In the genomic region with DNA sequence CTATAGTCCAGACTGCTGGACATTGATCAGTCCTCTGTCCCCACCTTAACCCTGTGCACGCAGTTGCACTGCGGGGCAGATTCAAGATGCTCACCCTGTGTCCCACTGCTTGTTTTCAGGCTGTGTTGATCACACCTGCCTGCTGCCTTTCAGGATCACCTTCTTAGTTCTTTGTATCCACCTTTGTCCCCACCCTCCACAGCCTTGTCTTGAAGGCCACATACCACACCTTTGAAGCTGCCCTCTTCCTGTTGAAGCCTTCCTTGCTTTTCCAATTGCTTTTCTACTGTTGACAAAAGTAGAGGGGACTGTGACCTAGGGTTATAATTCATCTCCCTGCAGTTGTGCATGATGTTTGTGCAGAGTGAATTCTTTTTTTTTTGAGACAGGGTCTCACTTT, we compare ENCODE assay signal across 30 cellular contexts.
"Had no signal": no experiment of that assay in that cellular context is flagged by ENCODE, and none has a peak within 500 bp of the region (broad histone marks: within the 10 kb centered on the region; RNA-seq: fewer than 3 reads in every experiment).

No MANE protein-coding gene starts in this region.

- H3K36me3 Mint-ChIP-seq: activated CD4-positive, alpha-beta memory T cell treated with anti-CD3 and anti-CD28 coated beads for 36 hours; naive B cell had no signal

- ATAC-seq: activated naive CD8-positive, alpha-beta T cell treated with anti-CD3 and anti-CD28 coated beads, Interleukin-2, amount 50 U/mL, for 24 hours; activated T-helper 17 cell treated with anti-CD3 and anti-CD28 coated beads, Interleukin-2, amount 50 U/mL, for 72 hours; left lung; lower lobe of right lung; stimulated activated naive B cell treated with anti-CD40 and anti-IgM and Interleukin-4, amounts not matched to agents 10 μg/mL and 1 μg/mL and 100 μg/mL, for 72 hours had no signal

- H3K4me1 ChIP-seq: lower lobe of right lung had no signal

- H3K4me3 Mint-ChIP-seq: activated CD4-positive, alpha-beta memory T cell treated with anti-CD3 and anti-CD28 coated beads for 36 hours; activated CD4-positive, alpha-beta T cell treated with anti-CD3 and anti-CD28 coated beads, Interleukin-2, amount 10 ng/mL, durations not matched to agents 24 days and 14 days; activated naive CD8-positive, alpha-beta T cell treated with anti-CD3 and anti-CD28 coated beads, Interleukin-2, amount 50 U/mL, for 24 hours; activated T-helper 17 cell treated with anti-CD3 and anti-CD28 coated beads, Interleukin-2, amount 50 U/mL, for 72 hours; naive B cell; stimulated activated naive B cell treated with anti-CD40 and anti-IgM and Interleukin-4, amounts not matched to agents 10 μg/mL and 1 μg/mL and 100 μg/mL, for 72 hours had no signal

- DNase-seq: activated CD4-positive, alpha-beta memory T cell treated with anti-CD3 and anti-CD28 coated beads for 36 hours; activated CD4-positive, alpha-beta T cell treated with anti-CD3 and anti-CD28 coated beads, Interleukin-2, amount 10 ng/mL, durations not matched to agents 24 days and 14 days; activated CD4-positive, CD25-positive, alpha-beta regulatory T cell treated with anti-CD3 and anti-CD28 coated beads, Interleukin-2, amount 50 U/mL, for 72 hours; activated CD8-positive, alpha-beta memory T cell treated with anti-CD3 and anti-CD28 coated beads, Interleukin-2, amount 50 U/mL, for 4 hours; activated gamma-delta T cell treated with Interleukin-2 at 50 U/mL for 16 hours; activated naive CD4-positive, alpha-beta T cell treated with anti-CD3 and anti-CD28 coated beads, Interleukin-2, amount 50 U/mL, for 16 hours; activated naive CD8-positive, alpha-beta T cell treated with anti-CD3 and anti-CD28 coated beads, Interleukin-2, amount 50 U/mL, for 24 hours; activated T-cell treated with anti-CD3 and anti-CD28 coated beads, Interleukin-2, amount 50 U/mL, for 1 hour; effector CD8-positive, alpha-beta T cell; esophagus squamous epithelium; foreskin melanocyte; heart right ventricle; kidney glomerular epithelial cell; left lung; lower lobe of right lung; mesendoderm; naive B cell; ovary; sigmoid colon; stimulated activated CD4-positive, alpha-beta T cell treated with anti-CD3 and anti-CD28 coated beads, Interleukin-15, amount 100 ng/mL, for 24 hours; stimulated activated CD4-positive, alpha-beta T cell treated with anti-CD3 and anti-CD28 coated beads, Interleukin-2, amount 100 ng/mL, for 24 hours; stimulated activated naive B cell treated with anti-CD40 and anti-IgM and Interleukin-4, amounts not matched to agents 10 μg/mL and 1 μg/mL and 100 μg/mL, for 72 hours; T1000; tibial artery; WERI-Rb-1 had no signal

- H3K9me3 Mint-ChIP-seq: activated CD4-positive, alpha-beta memory T cell treated with anti-CD3 and anti-CD28 coated beads for 36 hours; activated CD4-positive, alpha-beta T cell treated with anti-CD3 and anti-CD28 coated beads, Interleukin-2, amount 10 ng/mL, durations not matched to agents 24 days and 14 days; activated naive CD8-positive, alpha-beta T cell treated with anti-CD3 and anti-CD28 coated beads, Interleukin-2, amount 50 U/mL, for 24 hours; activated T-helper 17 cell treated with anti-CD3 and anti-CD28 coated beads, Interleukin-2, amount 50 U/mL, for 72 hours had no signal

- H3K36me3 ChIP-seq: esophagus squamous epithelium, heart right ventricle, left lung, lower lobe of right lung, ovary, sigmoid colon, suprapubic skin, tibial artery had no signal

- H3K9me3 ChIP-seq: esophagus squamous epithelium, heart right ventricle, left lung, lower lobe of right lung, ovary, sigmoid colon, suprapubic skin, tibial artery had no signal

- H3K27ac ChIP-seq: epithelial cell of prostate, esophagus squamous epithelium, heart right ventricle, left lung, lower lobe of right lung, ovary, sigmoid colon, suprapubic skin, tibial artery, WERI-Rb-1 had no signal

- H3K27me3 ChIP-seq: esophagus squamous epithelium, heart right ventricle, left lung, ovary, sigmoid colon, suprapubic skin, tibial artery had no signal

- H3K27ac Mint-ChIP-seq: activated CD4-positive, alpha-beta memory T cell treated with anti-CD3 and anti-CD28 coated beads for 36 hours; activated CD4-positive, alpha-beta T cell treated with anti-CD3 and anti-CD28 coated beads, Interleukin-2, amount 10 ng/mL, durations not matched to agents 24 days and 14 days; activated naive CD8-positive, alpha-beta T cell treated with anti-CD3 and anti-CD28 coated beads, Interleukin-2, amount 50 U/mL, for 24 hours; activated T-helper 17 cell treated with anti-CD3 and anti-CD28 coated beads, Interleukin-2, amount 50 U/mL, for 72 hours; naive B cell; progenitor cell of endocrine pancreas; stimulated activated naive B cell treated with anti-CD40 and anti-IgM and Interleukin-4, amounts not matched to agents 10 μg/mL and 1 μg/mL and 100 μg/mL, for 72 hours had no signal

- H3K4me3 ChIP-seq: esophagus squamous epithelium, heart right ventricle, left lung, lower lobe of right lung, ovary, sigmoid colon, smooth muscle cell, suprapubic skin, tibial artery had no signal

- H3K4me2 ChIP-seq: smooth muscle cell had no signal

- H3K27me3 Mint-ChIP-seq: activated CD4-positive, alpha-beta memory T cell treated with anti-CD3 and anti-CD28 coated beads for 36 hours; activated CD4-positive, alpha-beta T cell treated with anti-CD3 and anti-CD28 coated beads, Interleukin-2, amount 10 ng/mL, durations not matched to agents 24 days and 14 days; activated naive CD8-positive, alpha-beta T cell treated with anti-CD3 and anti-CD28 coated beads, Interleukin-2, amount 50 U/mL, for 24 hours; activated T-helper 17 cell treated with anti-CD3 and anti-CD28 coated beads, Interleukin-2, amount 50 U/mL, for 72 hours; naive B cell; progenitor cell of endocrine pancreas; stimulated activated naive B cell treated with anti-CD40 and anti-IgM and Interleukin-4, amounts not matched to agents 10 μg/mL and 1 μg/mL and 100 μg/mL, for 72 hours had no signal
